9 cellular contexts compared by ENCODE assay signal in the genomic region with DNA sequence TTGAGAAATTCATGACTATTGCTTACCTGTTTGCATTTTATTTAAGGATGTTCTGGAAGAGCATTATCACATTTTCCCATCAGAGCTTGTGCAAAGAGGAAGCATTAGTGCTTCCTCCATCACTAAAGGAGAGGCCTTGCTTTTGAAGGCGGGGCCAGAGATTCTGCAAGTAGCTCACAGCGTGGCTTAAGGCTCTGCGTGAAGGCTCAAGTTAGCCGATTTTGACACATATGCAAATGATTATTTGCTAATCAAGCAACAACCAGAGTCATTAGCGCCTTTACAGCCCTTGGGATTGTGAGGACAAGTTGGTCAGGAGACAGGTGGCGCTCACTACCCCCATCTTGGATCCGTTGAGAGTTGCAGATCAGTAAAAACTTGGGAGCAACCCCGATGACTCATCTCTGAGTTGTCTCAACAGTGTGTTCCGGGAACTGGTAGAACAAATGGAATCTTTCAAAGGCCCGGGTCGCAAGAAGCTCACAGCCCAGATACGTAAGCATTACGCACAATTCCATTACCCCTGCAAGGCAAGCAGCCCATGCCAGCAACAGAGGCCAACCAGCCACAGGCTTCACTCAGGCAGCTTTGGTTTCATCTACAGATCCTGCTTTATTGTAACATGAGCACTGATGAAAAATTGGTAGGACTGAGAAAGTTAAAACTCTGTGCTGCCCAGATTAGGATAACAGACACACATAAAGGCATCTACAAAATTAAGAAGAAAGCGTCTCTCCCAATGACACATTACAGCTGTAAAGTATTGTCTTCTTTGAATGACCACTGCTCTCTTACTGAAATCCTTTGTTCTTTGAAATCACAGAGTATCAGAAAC. TPM values are rescaled to one million over a fixed set of nuclear protein-coding genes. Genes with fewer than 3 reads are reported as not detected.
DNase-seq lines count a peak whose midpoint lies in the region; FAIRE-seq and TF ChIP-seq lines count a peak whose summit lies in the region.
"Had no signal": no experiment of that assay in that cellular context is flagged by ENCODE, and none has a peak within 500 bp of the region (broad histone marks: within the 10 kb centered on the region; RNA-seq: fewer than 3 reads in every experiment).

No MANE protein-coding gene starts in this region.

- peak overlapping the region; percentile 86 for H2AFZ ChIP-seq in endothelial cell of umbilical vein (ENCODE audit: low read depth, low read length)

- peak overlapping the region; percentile 23 for H3K9ac ChIP-seq in endothelial cell of umbilical vein (replicated peaks; ENCODE audit: extremely low read depth, insufficient read depth, low read length)

- no peaks in the 10 kb centered on the region for H4K20me1 ChIP-seq in endothelial cell of umbilical vein (replicated peaks; ENCODE audit: control insufficient read depth, extremely low read depth, insufficient read depth, low read length)

- H3K4me1 Mint-ChIP-seq in type B pancreatic cell (ENCODE audit: unreplicated experiment): peaks cover 11% of the 10 kb centered on the region
- H3K4me1 Mint-ChIP-seq: activated naive CD4-positive, alpha-beta T cell treated with anti-CD3 and anti-CD28 coated beads, Interleukin-2, amount 50 U/mL, for 24 hours had no signal

- no peaks in the 10 kb centered on the region for H3K9me3 Mint-ChIP-seq in type B pancreatic cell
- H3K9me3 Mint-ChIP-seq: activated naive CD4-positive, alpha-beta T cell treated with anti-CD3 and anti-CD28 coated beads, Interleukin-2, amount 50 U/mL, for 24 hours had no signal

- POLR2A ChIA-PET in endothelial cell of umbilical vein (lab: Charles Lee): interaction anchor here (1.3 kb wide), 1 partner anchor 34 kb away, joined by 3 read pairs; the partner anchor contains the start of gene SPTSSA

- peaks cover 10% of the 10 kb centered on the region for H3K4me1 ChIP-seq in endothelial cell of umbilical vein (ENCODE audit: control insufficient read depth, extremely low read depth, insufficient read depth, low read length)

- H3K4me3 ChIP-seq in endothelial cell of umbilical vein (replicated peaks in 1 of 3; ENCODE audit: insufficient read depth in 1 of 3, low read depth in 1 of 3, low read length in 3 of 3): no peak overlapping the region

- H3K27me3 ChIP-seq in endothelial cell of umbilical vein (ENCODE audit: control insufficient read depth in 2 of 2, insufficient read depth in 2 of 2, low read length in 2 of 2): no peaks in the 10 kb centered on the region

- CTCF ChIA-PET in endothelial cell of umbilical vein (lab: Charles Lee): interaction anchor here (0.9 to 1.8 kb wide), 7 partner anchors 25 to 174 kb away, joined by 3 to 11 read pairs (median 4); partner anchors contain the start of gene SPTSSA

- peaks cover 3% of the 10 kb centered on the region for H3K27me3 Mint-ChIP-seq in type B pancreatic cell
- H3K27me3 Mint-ChIP-seq: activated naive CD4-positive, alpha-beta T cell treated with anti-CD3 and anti-CD28 coated beads, Interleukin-2, amount 50 U/mL, for 24 hours had no signal

- intact Hi-C loops in endothelial cell of umbilical vein (cut with micrococcal nuclease): loop anchor here (1.0 kb wide), 1 partner anchor 35 kb away; the partner anchor contains the start of gene SPTSSA

- dilution Hi-C loops in endothelial cell of umbilical vein (cut with MboI; ENCODE audit: extremely low pct_ligation_motif_present, low sequenced_read_pairs): no loop called here

- FAIRE-seq in endothelial cell of umbilical vein (lab: Jason Lieb, UNC): peak; percentile 97

- H3K79me2 ChIP-seq in endothelial cell of umbilical vein (ENCODE audit: control insufficient read depth, insufficient read depth, low read length): no peaks in the 10 kb centered on the region

- in situ Hi-C loops in GM13977 (cut with MboI; ENCODE audit: low pct_unique_long_range_greater_than_20kb, low sequenced_read_pairs, unreplicated experiment): no loop called here

- H3K27ac ChIP-seq in endothelial cell of umbilical vein (ENCODE audit: insufficient read depth, low read depth, low read length): peak overlapping the region; percentile 34

- peak overlapping the region; percentile 34 for H3K4me2 ChIP-seq in endothelial cell of umbilical vein (ENCODE audit: insufficient read depth, low read length)

- TF ChIP-seq POLR2A in endothelial cell of umbilical vein (IDR thresholded peaks at IDR 0.05; ENCODE audit: low read depth, low read length): no peak

- H3K36me3 Mint-ChIP-seq in type B pancreatic cell: no peaks in the 10 kb centered on the region
- H3K36me3 Mint-ChIP-seq: activated naive CD4-positive, alpha-beta T cell treated with anti-CD3 and anti-CD28 coated beads, Interleukin-2, amount 50 U/mL, for 24 hours had no signal

- H3K9me3 ChIP-seq in endothelial cell of umbilical vein (replicated peaks; ENCODE audit: control insufficient read depth, insufficient read depth, low read length): no peaks in the 10 kb centered on the region

- H3K36me3 ChIP-seq in endothelial cell of umbilical vein (ENCODE audit: control insufficient read depth in 2 of 2, extremely low read depth in 1 of 2, insufficient read depth in 2 of 2, low read length in 2 of 2): no peaks in the 10 kb centered on the region

- no TSS peak for BruUV-seq in endothelial cell of umbilical vein (replicated peaks; lab: Mats Ljungman, UMichigan)

- no peaks in the 10 kb centered on the region for H3K9me1 ChIP-seq in endothelial cell of umbilical vein (replicated peaks; ENCODE audit: control insufficient read depth, extremely low read depth, insufficient read depth, low read length)

- peak overlapping the region; percentile 17 for H3K4me3 Mint-ChIP-seq in type B pancreatic cell
- H3K4me3 Mint-ChIP-seq: activated naive CD4-positive, alpha-beta T cell treated with anti-CD3 and anti-CD28 coated beads, Interleukin-2, amount 50 U/mL, for 24 hours had no signal

- peak overlapping the region; percentile 74 for H3K27ac Mint-ChIP-seq in type B pancreatic cell
- H3K27ac Mint-ChIP-seq: activated naive CD4-positive, alpha-beta T cell treated with anti-CD3 and anti-CD28 coated beads, Interleukin-2, amount 50 U/mL, for 24 hours had no signal

- TF ChIP-seq CTCF in AG09319 (IDR thresholded peaks at IDR 0.05; ENCODE audit: low read depth, low read length): peak; percentile 42
- no peak for TF ChIP-seq CTCF in endothelial cell of umbilical vein (IDR thresholded peaks at IDR 0.05; ENCODE audit: extremely low read depth in 1 of 2, insufficient read depth in 1 of 2, low read depth in 1 of 2, low read length in 2 of 2)
- no peak for TF ChIP-seq CTCF in type B pancreatic cell (conservative IDR thresholded peaks at IDR 0.05)
- no peak for TF ChIP-seq CTCF in GM13977 (IDR thresholded peaks at IDR 0.05; ENCODE audit: extremely low read depth, insufficient read depth, missing control alignments)

- DNase-seq in AG09319 (ENCODE audit: extremely low read depth, low read depth): peak; percentile 96
- DNase-seq in NOMO-1 treated with DMSO at 0.1 percent for 48 hours (lab: John Stamatoyannopoulos, UW; ENCODE audit: unreplicated experiment): peak; percentile 83
- DNase-seq in endothelial cell of umbilical vein (ENCODE audit: low read depth, low spot score): peak; percentile 64
- DNase-seq in lung microvascular endothelial cell (ENCODE audit: low read depth in 2 of 2): peak; percentile 55 to 97
- no peak for DNase-seq in type B pancreatic cell (ENCODE audit: extremely low spot score, unreplicated experiment)
- DNase-seq in activated effector memory CD4-positive, alpha-beta T cell treated with anti-CD3 and anti-CD28 coated beads, Interleukin-2, amount 50 U/mL, for 16 hours: no peak
- no peak for DNase-seq in stimulated activated naive CD4-positive, alpha-beta T cell treated with Interleukin-2 at 50 U/mL for 16 hours (lab: John Stamatoyannopoulos, UW)
- DNase-seq in GM13977 (ENCODE audit: low spot score): no peak

TF ChIP-seq in endothelial cell of umbilical vein, 7 proteins besides CTCF, POLR2A, EP300 and RAD21:
- TF ChIP-seq FOS (IDR thresholded peaks at IDR 0.05; ENCODE audit: borderline replicate concordance, insufficient read depth, low read length): peak; percentile 69
- TF ChIP-seq POLR2AphosphoS5 (IDR thresholded peaks at IDR 0.05; ENCODE audit: insufficient read depth, low read depth, low read length): peak; percentile 52
- TF ChIP-seq EZH2 (IDR thresholded peaks at IDR 0.05; ENCODE audit: borderline replicate concordance, low read depth, low read length, severe bottlenecking): no peak
- TF ChIP-seq JUN (IDR thresholded peaks at IDR 0.05; ENCODE audit: borderline replicate concordance, insufficient read depth, insufficient read length, low read depth): peak; percentile 48
- TF ChIP-seq, protein P1, sequence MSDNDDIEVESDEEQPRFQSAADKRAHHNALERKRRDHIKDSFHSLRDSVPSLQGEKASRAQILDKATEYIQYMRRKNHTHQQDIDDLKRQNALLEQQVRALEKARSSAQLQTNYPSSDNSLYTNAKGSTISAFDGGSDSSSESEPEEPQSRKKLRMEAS (IDR thresholded peaks at IDR 0.05; ENCODE audit: insufficient read depth, insufficient read length): no peak
- no peak for TF ChIP-seq GATA2 (IDR thresholded peaks at IDR 0.05; ENCODE audit: insufficient read depth, insufficient read length, low read depth, low read length)

RNA-seq across cellular contexts. Expression of gene SPTSSA, which starts 34.9 kb away (rescaled TPM):
- total RNA-seq in endothelial cell of umbilical vein (21.3 and 21.6 TPM in 2 replicates), lung microvascular endothelial cell (15.3 and 16.5 TPM in 2 replicates), type B pancreatic cell (ENCODE audit: low replicate concordance) (14.9 and 19.6 TPM in 2 replicates)
- 24.3 and 25.7 TPM in 2 replicates for polyA plus RNA-seq in endothelial cell of umbilical vein
- polyA plus RNA-seq in endothelial cell of umbilical vein (2011; cell fraction: cytosol; rRNA removed): 29.8 and 30.5 TPM in 2 replicates
- polyA plus RNA-seq in endothelial cell of umbilical vein (2011; cell fraction: nucleus; rRNA removed): 10.5 and 11.0 TPM in 2 replicates
- 21.8 and 27.0 TPM in 2 replicates for polyA plus RNA-seq in endothelial cell of umbilical vein (2012)
- 14.3 and 17.4 TPM in 2 replicates for polyA minus RNA-seq in endothelial cell of umbilical vein
- polyA minus RNA-seq in endothelial cell of umbilical vein (2011; cell fraction: cytosol; rRNA and poly(A)+ RNA removed): 32.1 TPM
- 3.3 and 4.4 TPM in 2 replicates for polyA minus RNA-seq in endothelial cell of umbilical vein (2011; cell fraction: nucleus; rRNA and poly(A)+ RNA removed)

RNA-seq across cellular contexts. Expression of gene EAPP, which starts 42.6 kb away (rescaled TPM):
- total RNA-seq in endothelial cell of umbilical vein: 22.2 and 24.3 TPM in 2 replicates
- polyA plus RNA-seq in endothelial cell of umbilical vein: 14.1 and 16.6 TPM in 2 replicates
- 26.6 and 26.7 TPM in 2 replicates for polyA plus RNA-seq in endothelial cell of umbilical vein (2011; cell fraction: cytosol; rRNA removed)
- polyA plus RNA-seq in endothelial cell of umbilical vein (2011; cell fraction: nucleus; rRNA removed): 12.1 and 16.1 TPM in 2 replicates
- 22.4 and 31.4 TPM in 2 replicates for polyA plus RNA-seq in endothelial cell of umbilical vein (2012)
- 15.8 and 20.4 TPM in 2 replicates for polyA minus RNA-seq in endothelial cell of umbilical vein
- polyA minus RNA-seq in endothelial cell of umbilical vein (2011; cell fraction: cytosol; rRNA and poly(A)+ RNA removed): 22.3 TPM
- polyA minus RNA-seq in endothelial cell of umbilical vein (2011; cell fraction: nucleus; rRNA and poly(A)+ RNA removed): 10.0 and 10.8 TPM in 2 replicates
- 33.8 and 44.2 TPM in 2 replicates for total RNA-seq in lung microvascular endothelial cell
- total RNA-seq in type B pancreatic cell (ENCODE audit: low replicate concordance): 36.8 and 38.3 TPM in 2 replicates

Comparison
In these comparisons a context has a peak if more than half of its experiments do, and no peak if none do; other contexts are left out.
1. DNase-seq: peak in AG09319 (single experiment), NOMO-1 treated with DMSO at 0.1 percent for 48 hours (single experiment), endothelial cell of umbilical vein (single experiment) and lung microvascular endothelial cell (2 of 2); none in type B pancreatic cell (single experiment), activated effector memory CD4-positive, alpha-beta T cell treated with anti-CD3 and anti-CD28 coated beads, Interleukin-2, amount 50 U/mL, for 16 hours (single experiment), stimulated activated naive CD4-positive, alpha-beta T cell treated with Interleukin-2 at 50 U/mL for 16 hours (single experiment) and GM13977 (single experiment).